21 cellular contexts compared by ENCODE assay signal in the genomic region with DNA sequence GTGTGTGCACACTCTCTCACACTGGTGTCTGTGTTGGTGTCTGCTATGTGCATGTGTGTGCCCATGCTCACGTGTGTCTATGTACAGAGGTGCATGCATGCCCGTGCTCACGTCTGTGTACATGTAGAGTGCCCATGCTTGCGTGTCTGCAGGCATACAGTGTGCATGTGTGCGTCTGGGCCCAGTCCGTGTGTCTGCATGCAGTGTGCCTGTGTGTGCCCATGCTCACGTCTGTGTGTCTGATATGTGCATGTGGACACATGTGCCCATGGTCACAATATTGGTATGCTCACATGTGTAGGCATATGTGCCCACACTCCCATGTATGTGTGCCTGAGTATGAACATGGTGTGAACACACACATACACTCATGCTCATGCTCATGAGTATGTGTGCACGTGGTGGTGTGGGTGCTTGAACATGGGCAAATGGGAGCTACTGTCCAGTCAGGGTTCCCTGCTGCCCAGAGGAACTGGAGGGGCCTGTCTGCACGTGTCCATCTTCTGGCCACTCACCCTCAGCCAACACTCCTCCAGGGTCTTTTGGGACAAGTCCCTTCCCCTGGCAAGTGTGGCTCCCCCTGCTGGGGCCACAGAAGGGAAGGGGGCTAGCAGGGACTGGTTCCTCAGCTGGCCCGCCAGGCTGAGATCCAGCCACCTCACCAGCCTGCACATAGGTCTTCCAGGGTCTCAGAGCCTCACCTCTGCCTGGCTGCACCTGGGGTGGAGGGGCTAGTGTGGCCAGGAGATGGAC. TPM values are rescaled to one million over a fixed set of nuclear protein-coding genes. Genes with fewer than 3 reads are reported as not detected.
DNase-seq lines count a peak whose midpoint lies in the region; TF ChIP-seq lines count a peak whose summit lies in the region.
"Had no signal": no experiment of that assay in that cellular context is flagged by ENCODE, and none has a peak within 500 bp of the region (broad histone marks: within the 10 kb centered on the region; RNA-seq: fewer than 3 reads in every experiment).

No MANE protein-coding gene starts in this region.

- TF ChIP-seq CTCF in LNCAP (IDR thresholded peaks at IDR 0.05): peak; percentile 19; the same call in 1 of the 2 replicates
- TF ChIP-seq CTCF in chondrocyte (IDR thresholded peaks at IDR 0.05): peak; percentile 31
- TF ChIP-seq CTCF in type B pancreatic cell (conservative IDR thresholded peaks at IDR 0.05): peak; percentile 12
- TF ChIP-seq CTCF in breast epithelium (IDR thresholded peaks at IDR 0.05): no peak

- H3K9me3 Mint-ChIP-seq in chondrocyte (ENCODE audit: low read depth) (no peaks in the 10 kb centered on the region), type B pancreatic cell (no peaks in the 10 kb centered on the region)
- H3K9me3 Mint-ChIP-seq: activated naive CD8-positive, alpha-beta T cell treated with anti-CD3 and anti-CD28 coated beads, Interleukin-2, amount 50 U/mL, for 24 hours had no signal

- no peaks in the 10 kb centered on the region for H3K36me3 ChIP-seq in breast epithelium
- H3K36me3 ChIP-seq: BLaER1 had no signal

- DNase-seq in NCI-H82 (lab: John Stamatoyannopoulos, UW) (peak; percentile 20), NCI-H82 treated with DMSO at 0.1 percent for 48 hours (lab: John Stamatoyannopoulos, UW; ENCODE audit: unreplicated experiment) (no peak), chondrocyte (ENCODE audit: low spot score) (no peak), type B pancreatic cell (ENCODE audit: extremely low spot score, unreplicated experiment) (no peak), AG20443 (ENCODE audit: low spot score) (no peak), C1 segment of cervical spinal cord (lab: John Stamatoyannopoulos, UW) (no peak), breast epithelium (ENCODE audit: low spot score in 2 of 2) (no peak)
- DNase-seq: activated CD4-positive, alpha-beta T cell treated with anti-CD3 and anti-CD28 coated beads, Interleukin-2, amount 50 U/mL, for 4 hours; activated effector memory CD4-positive, alpha-beta T cell treated with anti-CD3 and anti-CD28 coated beads, Interleukin-2, amount 50 U/mL, for 16 hours; activated naive CD8-positive, alpha-beta T cell treated with anti-CD3 and anti-CD28 coated beads, Interleukin-2, amount 50 U/mL, for 24 hours; NCI-H146; NCI-H2171 treated with DMSO at 0.1 percent for 48 hours; nucleus accumbens; T-helper 2 cell had no signal

- no peak overlapping the region for H3K27ac ChIP-seq in breast epithelium
- H3K27ac ChIP-seq: 22Rv1, BLaER1 had no signal

- H3K27ac Mint-ChIP-seq in chondrocyte (ENCODE audit: unreplicated experiment): no peak overlapping the region
- no peak overlapping the region for H3K27ac Mint-ChIP-seq in type B pancreatic cell
- H3K27ac Mint-ChIP-seq: activated naive CD8-positive, alpha-beta T cell treated with anti-CD3 and anti-CD28 coated beads, Interleukin-2, amount 50 U/mL, for 24 hours had no signal

- H3K27me3 Mint-ChIP-seq in chondrocyte (ENCODE audit: low read depth): peaks cover 24% of the 10 kb centered on the region
- peaks cover 63% of the 10 kb centered on the region for H3K27me3 Mint-ChIP-seq in type B pancreatic cell

- H3K36me3 Mint-ChIP-seq in chondrocyte (ENCODE audit: low read depth) (no peaks in the 10 kb centered on the region), type B pancreatic cell (no peaks in the 10 kb centered on the region)

- H3K9me3 ChIP-seq in breast epithelium: no peaks in the 10 kb centered on the region
- H3K9me3 ChIP-seq: BLaER1 had no signal

- no peak for TF ChIP-seq POLR2A in breast epithelium (IDR thresholded peaks at IDR 0.05)

- H3K4me1 Mint-ChIP-seq in chondrocyte (ENCODE audit: low read depth): peaks cover 15% of the 10 kb centered on the region
- H3K4me1 Mint-ChIP-seq in type B pancreatic cell (ENCODE audit: unreplicated experiment): peaks cover 5% of the 10 kb centered on the region

- intact Hi-C loops in breast epithelium (cut with DNase I; ENCODE audit: low total_unique reads): no loop called here

- H3K4me1 ChIP-seq in breast epithelium: peaks cover 5 to 12% of the 10 kb centered on the region in 2 donors

- no peak overlapping the region for H3K4me3 Mint-ChIP-seq in chondrocyte (ENCODE audit: unreplicated experiment)
- no peak overlapping the region for H3K4me3 Mint-ChIP-seq in type B pancreatic cell
- H3K4me3 Mint-ChIP-seq: activated naive CD8-positive, alpha-beta T cell treated with anti-CD3 and anti-CD28 coated beads, Interleukin-2, amount 50 U/mL, for 24 hours had no signal

- H3K4me3 ChIP-seq in breast epithelium: no peak overlapping the region
- H3K4me3 ChIP-seq: BLaER1, lung had no signal

- H3K27me3 ChIP-seq in breast epithelium: peaks cover 9 to 42% of the 10 kb centered on the region in 2 donors

RNA-seq across cellular contexts. Expression of a gene that starts 7.3 kb away (rescaled TPM):
- total RNA-seq in chondrocyte: 0.28 to 20.8 TPM in 2 of 3 replicates, not detected in the other
- 2.4 and 3.4 TPM in 2 replicates for total RNA-seq in type B pancreatic cell (ENCODE audit: low replicate concordance)
- 1 to 10 TPM in 2 of 3 donors, under 1 TPM in 1; 0.96 to 9.2 (median 2.9) TPM for total RNA-seq in breast epithelium
- total RNA-seq: epithelial cell of proximal tubule, frontal cortex had no signal

RNA-seq across cellular contexts. Expression of a gene that starts 29.9 kb away (rescaled TPM):
- total RNA-seq in chondrocyte (36.4 to 63.4 TPM (median 56.0 TPM) in 3 replicates), type B pancreatic cell (ENCODE audit: low replicate concordance) (1.9 and 2.4 TPM in 2 replicates), breast epithelium (1 to 10 TPM; 1.3 to 6.2 (median 2.9) TPM)
- total RNA-seq: renal cortical epithelial cell had no signal

RNA-seq across cellular contexts. Expression of a gene that starts 39.0 kb away (rescaled TPM):
- 113 to 214 TPM (median 197 TPM) in 3 replicates for total RNA-seq in chondrocyte
- 45.7 and 54.6 TPM in 2 replicates for total RNA-seq in type B pancreatic cell (ENCODE audit: low replicate concordance)
- 10 to 100 TPM in 2 of 3 donors, 1 to 10 TPM in 1; 5.4 to 33.8 (median 18.4) TPM for total RNA-seq in breast epithelium

Comparison
In these comparisons a context has a peak if more than half of its experiments do, and no peak if none do; other contexts are left out.
1. CTCF ChIP-seq: peak in LNCAP (single experiment), chondrocyte (single experiment) and type B pancreatic cell (single experiment); none in breast epithelium (0 of 3).